24 cellular contexts compared by ENCODE assay signal in genomic region chr6:81387163-81387562, GRCh38.
DNase-seq lines count a peak whose midpoint lies in the region; ATAC-seq and TF ChIP-seq lines count a peak whose summit lies in the region.
"Had no signal": no experiment of that assay in that cellular context is flagged by ENCODE, and none has a peak within 500 bp of the region (broad histone marks: within the 10 kb centered on the region; RNA-seq: fewer than 3 reads in every experiment).

No MANE protein-coding gene starts in this region.

- CTCF ChIA-PET in HCT116 (lab: Charles Lee) (no interaction called here), A673 (lab: Charles Lee) (no interaction called here)

- no peak for ATAC-seq in HCT116
- ATAC-seq in gastroesophageal sphincter = no peak
- ATAC-seq in HG03571 (IDR thresholded peaks at IDR 0.05; ENCODE audit: unreplicated experiment) = no peak
- ATAC-seq: A549 had no signal

- no peak overlapping the region for H3K4me2 ChIP-seq in HCT116 (ENCODE audit: low read length)
- H3K4me2 ChIP-seq: A549, BLaER1 had no signal

- DNase-seq in HCT116 (ENCODE audit: low read depth, low spot score) (no peak), adipocyte (ENCODE audit: low read depth) (no peak), fibroblast of gingiva (ENCODE audit: low read depth) (peak; percentile 15), A673 (ENCODE audit: low spot score) (no peak), NCI-H2029 (lab: John Stamatoyannopoulos, UW) (no peak)
- DNase-seq: 8988T; ACHN; BE2C; C1 segment of cervical spinal cord; CD4-positive, alpha-beta memory T cell; CD4-positive, CD25-positive, alpha-beta regulatory T cell; CD8-positive, alpha-beta memory T cell; COR-L47; DMS 273 treated with DMSO at 0.1 percent for 48 hours; DMS153; DMS53; DMS79; DND-41; EL; GF-D8 had no signal

- H3K4me3 ChIP-seq in HCT116 (replicated peaks in 1 of 2; ENCODE audit: low read depth in 1 of 2, low read length in 2 of 2) = no peak overlapping the region
- H3K4me3 ChIP-seq in adipocyte (ENCODE audit: low read length) = peak overlapping the region; percentile 10
- H3K4me3 ChIP-seq in gastroesophageal sphincter = no peak overlapping the region
- H3K4me3 ChIP-seq in A673 (ENCODE audit: low read depth, low read length, poor library complexity, severe bottlenecking) = no peak overlapping the region
- H3K4me3 ChIP-seq: A549, BLaER1 had no signal

- H3K9ac ChIP-seq in HCT116 (ENCODE audit: low read length) (no peak overlapping the region), adipocyte (ENCODE audit: low read length) (no peak overlapping the region)
- H3K9ac ChIP-seq: BLaER1 had no signal

- no peaks in the 10 kb centered on the region for H4K20me1 ChIP-seq in HCT116 (ENCODE audit: insufficient read depth)
- H4K20me1 ChIP-seq: BLaER1 had no signal

- POLR2A ChIA-PET in HCT116 (lab: Charles Lee) (no interaction called here), A673 (lab: Charles Lee; ENCODE audit: low non-redundant PET) (no interaction called here)

- RAD21 ChIA-PET in HCT116 (lab: Charles Lee; ENCODE audit: low non-redundant PET in 1 of 2, low total read pairs in 2 of 2, uncharacterized antibody in 2 of 2, unreplicated experiment in 2 of 2) = no interaction called here

- no peaks in the 10 kb centered on the region for H3K79me2 ChIP-seq in HCT116 (ENCODE audit: insufficient read depth, low read length)

- no peaks in the 10 kb centered on the region for H3K36me3 ChIP-seq in HCT116 (ENCODE audit: control insufficient read depth in 1 of 2, insufficient read depth in 2 of 2, low read length in 2 of 2)
- no peaks in the 10 kb centered on the region for H3K36me3 ChIP-seq in adipocyte (ENCODE audit: control insufficient read depth, insufficient read depth, low read length, severe bottlenecking)
- H3K36me3 ChIP-seq in gastroesophageal sphincter = no peaks in the 10 kb centered on the region
- H3K36me3 ChIP-seq in A673 (ENCODE audit: insufficient read depth, low read length, poor library complexity, severe bottlenecking) = no peaks in the 10 kb centered on the region
- H3K36me3 ChIP-seq: BE2C, BLaER1 had no signal

- H2AFZ ChIP-seq in HCT116 (ENCODE audit: low read depth, low read length, poor library complexity, severe bottlenecking) = peak overlapping the region; percentile 52

- TF ChIP-seq POLR2A in HCT116 (IDR thresholded peaks at IDR 0.05; ENCODE audit: borderline replicate concordance, extremely low read depth, insufficient read depth, insufficient read length) (no peak), gastroesophageal sphincter (IDR thresholded peaks at IDR 0.05) (no peak)

- no peaks in the 10 kb centered on the region for H3K9me3 ChIP-seq in HCT116 (ENCODE audit: control insufficient read depth in 1 of 2, insufficient read depth in 1 of 2, low read depth in 1 of 2, low read length in 2 of 2)
- H3K9me3 ChIP-seq in adipocyte (ENCODE audit: control insufficient read depth, low read length) = no peaks in the 10 kb centered on the region
- H3K9me3 ChIP-seq in gastroesophageal sphincter = peaks cover 0 to 2% (median 0%) of the 10 kb centered on the region in 3 donors
- peaks cover 8% of the 10 kb centered on the region for H3K9me3 ChIP-seq in A673 (ENCODE audit: low read depth, low read length, poor library complexity, severe bottlenecking)
- H3K9me3 ChIP-seq: A549, BE2C had no signal

- TF ChIP-seq EP300 in gastroesophageal sphincter (IDR thresholded peaks at IDR 0.05) = no peak

- 52 to 78% methylated on average over 1 of the region's 1 CpG for WGBS in gastroesophageal sphincter (ENCODE audit: low coverage in 1 of 2), 2 donors

- H3K4me1 ChIP-seq in HCT116 (ENCODE audit: control insufficient read depth in 1 of 2, insufficient read depth in 2 of 2, low read length in 2 of 2) = no peaks in the 10 kb centered on the region
- peaks cover 15% of the 10 kb centered on the region for H3K4me1 ChIP-seq in adipocyte (ENCODE audit: control insufficient read depth, insufficient read depth, low read length)
- H3K4me1 ChIP-seq in gastroesophageal sphincter = no peaks in the 10 kb centered on the region
- H3K4me1 ChIP-seq in A673 (ENCODE audit: insufficient read depth, low read length, poor library complexity, severe bottlenecking) = peaks cover 10% of the 10 kb centered on the region
- H3K4me1 ChIP-seq: A549, BE2C, BLaER1 had no signal

- TF ChIP-seq CTCF in HCT116 (IDR thresholded peaks at IDR 0.05 in 2 of 3, conservative IDR thresholded peaks at IDR 0.05 in 1 of 3; ENCODE audit: borderline replicate concordance in 1 of 3, insufficient read depth in 1 of 3, low read depth in 2 of 3, low read length in 2 of 3) (no peak), gastroesophageal sphincter (IDR thresholded peaks at IDR 0.05) (no peak), A673 (conservative IDR thresholded peaks at IDR 0.05; ENCODE audit: low read depth, low read length) (no peak)

- no peaks in the 10 kb centered on the region; the same call in 1 of the 2 replicates for H3K9me2 ChIP-seq in HCT116 (ENCODE audit: insufficient read depth)

- no peaks in the 10 kb centered on the region for H3K27me3 ChIP-seq in HCT116 (ENCODE audit: insufficient read depth, low read length)
- no peaks in the 10 kb centered on the region for H3K27me3 ChIP-seq in adipocyte (replicated peaks; ENCODE audit: control insufficient read depth, insufficient read depth, low read length)
- H3K27me3 ChIP-seq in gastroesophageal sphincter = no peaks in the 10 kb centered on the region
- no peaks in the 10 kb centered on the region for H3K27me3 ChIP-seq in A673 (replicated peaks; ENCODE audit: insufficient read depth, low read depth, low read length, poor library complexity)
- H3K27me3 ChIP-seq: BE2C, BLaER1 had no signal

- no peak for TF ChIP-seq RAD21 in HCT116 (IDR thresholded peaks at IDR 0.05; ENCODE audit: low read depth)

- BruUV-seq in HCT116 (replicated peaks; lab: Mats Ljungman, UMichigan) (no TSS peak), A673 (replicated peaks; lab: Mats Ljungman, UMichigan) (no TSS peak)

- intact Hi-C loops in HCT116 (cut with micrococcal nuclease) = no loop called here
- intact Hi-C loops in A673 (cut with micrococcal nuclease; ENCODE audit: unreplicated experiment) = no loop called here

- no peak overlapping the region for H3K27ac ChIP-seq in HCT116 (ENCODE audit: low read depth, low read length)
- no peak overlapping the region for H3K27ac ChIP-seq in gastroesophageal sphincter
- H3K27ac ChIP-seq in A673 (ENCODE audit: low read depth, low read length, poor library complexity, severe bottlenecking) = no peak overlapping the region
- H3K27ac ChIP-seq: A549, BLaER1 had no signal

TF ChIP-seq in HCT116, 20 proteins besides CTCF, POLR2A, EP300 and RAD21:
- TF ChIP-seq POLR2AphosphoS5 (IDR thresholded peaks at IDR 0.05; ENCODE audit: low read depth, low read length) (no peak), TCF7L2 (IDR thresholded peaks at IDR 0.05; ENCODE audit: borderline replicate concordance, extremely low read depth, insufficient read depth, insufficient read length) (no peak), ZFX (IDR thresholded peaks at IDR 0.05) (no peak), CEBPB (IDR thresholded peaks at IDR 0.05; ENCODE audit: low read depth) (no peak), ELF1 (IDR thresholded peaks at IDR 0.05; ENCODE audit: borderline replicate concordance, low read depth) (no peak), JUND (IDR thresholded peaks at IDR 0.05) (no peak), EZH2 (IDR thresholded peaks at IDR 0.05) (no peak), ZNF274 (IDR thresholded peaks at IDR 0.05; ENCODE audit: low read depth, low read length) (no peak), YY1 (IDR thresholded peaks at IDR 0.05; ENCODE audit: extremely low read depth, insufficient replicate concordance, low read depth, low read length) (no peak), ZBTB33 (IDR thresholded peaks at IDR 0.05; ENCODE audit: extremely low read depth, insufficient replicate concordance, low read length) (no peak), MAX (IDR thresholded peaks at IDR 0.05) (no peak), SP1 (IDR thresholded peaks at IDR 0.05; ENCODE audit: low read depth) (no peak), EGR1 (IDR thresholded peaks at IDR 0.05; ENCODE audit: low read depth) (no peak), ATF3 (IDR thresholded peaks at IDR 0.05) (no peak), EZH2phosphoT487 (IDR thresholded peaks at IDR 0.05; ENCODE audit: borderline replicate concordance) (no peak), SIN3A (IDR thresholded peaks at IDR 0.05; ENCODE audit: low read depth) (no peak)
